In genomic region chr1:17128361-17128760, GRCh38 we compare ENCODE assay signal across 10 cellular contexts. TPM values are rescaled to one million over a fixed set of nuclear protein-coding genes. Genes with fewer than 3 reads are reported as not detected.
DNase-seq lines count a peak whose midpoint lies in the region; ATAC-seq and TF ChIP-seq lines count a peak whose summit lies in the region.
"Had no signal": no experiment of that assay in that cellular context is flagged by ENCODE, and none has a peak within 500 bp of the region (broad histone marks: within the 10 kb centered on the region; RNA-seq: fewer than 3 reads in every experiment).

No MANE protein-coding gene starts in this region.

- no peaks in the 10 kb centered on the region for H3K9me3 Mint-ChIP-seq in type B pancreatic cell

- H3K27ac Mint-ChIP-seq in type B pancreatic cell = peak overlapping the region; percentile 82

- H3K4me1 ChIP-seq in left ventricle myocardium inferior = no peaks in the 10 kb centered on the region

- TF ChIP-seq CTCF in left ventricle myocardium inferior (IDR thresholded peaks at IDR 0.05; ENCODE audit: borderline replicate concordance) (no peak), type B pancreatic cell (conservative IDR thresholded peaks at IDR 0.05) (no peak)

- peak; percentile 29 for ATAC-seq in Right ventricle myocardium superior (ENCODE audit: poor library complexity)

- intact Hi-C loops in Right ventricle myocardium superior (cut with DNase I) = loop anchor here (5.0 kb wide), 2 partner anchors 209 to 279 kb away; no protein-coding TSS in a partner anchor
- intact Hi-C loops in left ventricle myocardium inferior (cut with micrococcal nuclease) = loop anchor here (5.0 kb wide), 1 partner anchor 109 kb away; no protein-coding TSS in a partner anchor

- H3K4me3 Mint-ChIP-seq in type B pancreatic cell = no peak overlapping the region

- DNase-seq in Right ventricle myocardium superior = no peak
- DNase-seq in left ventricle myocardium inferior = no peak
- peak; percentile 50 for DNase-seq in T1000 (lab: John Stamatoyannopoulos, UW)
- DNase-seq in glomerular visceral epithelial cell (ENCODE audit: extremely low spot score) = peak; percentile 97
- no peak for DNase-seq in type B pancreatic cell (ENCODE audit: extremely low spot score, unreplicated experiment)
- no peak for DNase-seq in activated CD8-positive, alpha-beta memory T cell treated with anti-CD3 and anti-CD28 coated beads, Interleukin-2, amount 50 U/mL, for 48 hours
- DNase-seq in activated CD4-positive, CD25-positive, alpha-beta regulatory T cell treated with anti-CD3 and anti-CD28 coated beads, Interleukin-2, amount 50 U/mL, for 72 hours = no peak
- no peak for DNase-seq in anterior cingulate cortex (lab: John Stamatoyannopoulos, UW)
- DNase-seq: activated naive CD4-positive, alpha-beta T cell treated with anti-CD3 and anti-CD28 coated beads, Interleukin-2, amount 50 U/mL, for 16 hours had no signal

- H3K27ac ChIP-seq in left ventricle myocardium inferior (replicated peaks) = no peak overlapping the region
- H3K27ac ChIP-seq: BLaER1 had no signal

- H3K4me1 Mint-ChIP-seq in type B pancreatic cell (ENCODE audit: unreplicated experiment) = peaks cover 21% of the 10 kb centered on the region

- peaks cover 32% of the 10 kb centered on the region for H3K27me3 ChIP-seq in left ventricle myocardium inferior (ENCODE audit: low read depth)
- H3K27me3 ChIP-seq: BLaER1 had no signal

- H3K27me3 Mint-ChIP-seq in type B pancreatic cell = no peaks in the 10 kb centered on the region

- no peaks in the 10 kb centered on the region for H3K36me3 Mint-ChIP-seq in type B pancreatic cell

- no peak overlapping the region for H3K4me3 ChIP-seq in left ventricle myocardium inferior
- H3K4me3 ChIP-seq: BLaER1 had no signal

- H3K9me3 ChIP-seq in left ventricle myocardium inferior (replicated peaks) = no peaks in the 10 kb centered on the region
- H3K9me3 ChIP-seq: BLaER1 had no signal

- H3K36me3 ChIP-seq in left ventricle myocardium inferior = no peaks in the 10 kb centered on the region
- H3K36me3 ChIP-seq: BLaER1 had no signal

RNA-seq across cellular contexts. Expression of gene PADI2, which starts 9.1 kb away (rescaled TPM):
- 0.46 TPM for total RNA-seq in Right ventricle myocardium superior
- total RNA-seq in left ventricle myocardium inferior = 0.49 TPM
- total RNA-seq in type B pancreatic cell (ENCODE audit: low replicate concordance) = 3.5 and 5.6 TPM in 2 replicates

Comparison
In these comparisons a context has a peak if more than half of its experiments do, and no peak if none do; other contexts are left out.
1. DNase-seq: peak in T1000 (single experiment) and glomerular visceral epithelial cell (single experiment); none in Right ventricle myocardium superior (single experiment), left ventricle myocardium inferior (single experiment), type B pancreatic cell (single experiment), activated CD8-positive, alpha-beta memory T cell treated with anti-CD3 and anti-CD28 coated beads, Interleukin-2, amount 50 U/mL, for 48 hours (single experiment), activated CD4-positive, CD25-positive, alpha-beta regulatory T cell treated with anti-CD3 and anti-CD28 coated beads, Interleukin-2, amount 50 U/mL, for 72 hours (single experiment) and anterior cingulate cortex (0 of 58).